ENCODE assay signal across 9 cellular contexts in the genomic region with DNA sequence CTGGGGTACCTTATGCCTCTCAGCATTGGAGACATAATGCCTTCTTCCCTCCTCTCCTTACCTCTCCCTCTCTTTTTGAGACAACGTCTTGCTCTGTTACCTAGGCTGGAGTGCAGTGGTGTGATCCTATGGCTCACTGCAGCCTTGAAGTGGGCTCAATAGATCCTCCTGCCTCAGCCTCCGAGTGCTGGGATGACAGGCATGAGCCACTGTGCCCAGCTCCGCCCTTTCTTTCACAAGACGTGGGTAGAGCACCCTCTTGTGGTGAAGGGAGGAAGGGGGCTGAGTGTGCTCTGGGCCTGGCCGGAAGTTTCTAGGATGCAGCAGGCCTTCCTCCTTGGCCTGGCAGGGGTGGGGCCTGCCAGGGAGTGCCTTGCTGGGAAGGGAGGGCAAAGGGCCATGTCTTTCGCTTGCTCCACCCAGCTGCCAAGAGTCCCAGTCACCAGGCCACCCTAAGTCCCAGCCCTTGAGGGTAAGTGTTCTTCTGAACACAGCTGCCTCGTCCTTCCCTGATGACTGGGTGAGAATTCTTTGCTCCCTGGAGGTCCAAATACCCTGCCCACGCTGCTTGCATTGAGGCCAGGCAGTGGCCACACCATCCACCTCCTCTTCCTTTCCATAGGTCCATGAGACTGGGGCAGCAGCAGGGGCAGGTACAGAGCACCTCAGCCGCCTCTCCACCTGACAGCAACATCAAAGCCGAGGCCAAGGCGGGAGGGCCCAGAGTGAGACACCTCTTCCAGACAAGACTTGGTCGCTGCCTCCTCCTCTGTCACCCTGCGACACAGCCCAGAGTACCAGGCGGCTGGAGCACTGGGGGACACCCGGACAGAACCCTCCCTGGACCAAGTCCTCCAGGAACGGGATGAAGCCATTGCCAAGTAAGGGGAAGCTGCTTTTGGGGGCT. TPM values are rescaled to one million over a fixed set of nuclear protein-coding genes. Genes with fewer than 3 reads are reported as not detected.
DNase-seq lines count a peak whose midpoint lies in the region; ATAC-seq, FAIRE-seq and TF ChIP-seq lines count a peak whose summit lies in the region.
"Had no signal": no experiment of that assay in that cellular context is flagged by ENCODE, and none has a peak within 500 bp of the region (broad histone marks: within the 10 kb centered on the region; RNA-seq: fewer than 3 reads in every experiment).

No MANE protein-coding gene starts in this region.

- no peaks in the 10 kb centered on the region for H3K9me3 Mint-ChIP-seq in activated T-helper 2 cell treated with anti-CD3 and anti-CD28 coated beads, Interferon-gamma antibody, Interleukin-2, Interleukin-4, amounts not matched to agents 10 μg/mL and 5 μg/mL and 100 μg/mL, durations not matched to agents 14 hours and 24 hours and 36 hours

- H3K4me1 ChIP-seq in MM.1S (ENCODE audit: low read length) (peaks cover 15% of the 10 kb centered on the region), gastroesophageal sphincter (peaks cover 0 to 40% (median 7%) of the 10 kb centered on the region in 3 donors)

- H3F3A ChIP-seq in MM.1S (ENCODE audit: insufficient read depth, low read length), result peaks cover 4% of the 10 kb centered on the region; the same call in 1 of the 2 replicates

- intact Hi-C loops in activated T-helper 2 cell treated with anti-CD3 and anti-CD28 coated beads, Interferon-gamma antibody, Interleukin-2, Interleukin-4, amounts not matched to agents 10 μg/mL and 5 μg/mL and 100 μg/mL, durations not matched to agents 14 hours and 24 hours and 36 hours (cut with micrococcal nuclease), result loop anchor here (2.0 kb wide), 1 partner anchor 128 kb away; no protein-coding TSS in a partner anchor
- intact Hi-C loops in posterior cingulate gyrus (cut with DNase I), result loop anchor here (5.0 kb wide), 2 partner anchors 107 to 122 kb away; a partner anchor contains a TSS

- no peak for TF ChIP-seq EP300 in gastroesophageal sphincter (IDR thresholded peaks at IDR 0.05)

- no peak overlapping the region; the same call in 1 of the 2 replicates for H2AFZ ChIP-seq in MM.1S (ENCODE audit: low read length)

- 0 to 50% methylated on average over 1 of the region's 16 CpGs for WGBS in gastroesophageal sphincter (ENCODE audit: low coverage in 1 of 2), 2 donors

- H3K4me3 ChIP-seq in MM.1S (ENCODE audit: low read length), result no peak overlapping the region
- H3K4me3 ChIP-seq in gastroesophageal sphincter, result no peak overlapping the region
- H3K4me3 ChIP-seq: SK-N-MC had no signal

- DNase-seq in CD1c-positive myeloid dendritic cell (ENCODE audit: extremely low spot score), result peak; percentile 89
- DNase-seq in MM.1S, result peak; percentile 89
- DNase-seq in activated T-helper 2 cell treated with anti-CD3 and anti-CD28 coated beads, Interferon-gamma antibody, Interleukin-2, Interleukin-4, amounts not matched to agents 10 μg/mL and 5 μg/mL and 100 μg/mL, durations not matched to agents 14 hours and 24 hours and 36 hours (ENCODE audit: low spot score), result peak; percentile 72
- DNase-seq in posterior cingulate gyrus, result peak in 6 of 10 donors; percentile 36 to 89 (median 50)
- peak; percentile 91 for DNase-seq in urothelium cell line (ENCODE audit: low spot score)

- TF ChIP-seq POLR2A in Raji (IDR thresholded peaks at IDR 0.05; ENCODE audit: insufficient read depth, low read depth, low read length), result peak; percentile 50
- no peak for TF ChIP-seq POLR2A in gastroesophageal sphincter (IDR thresholded peaks at IDR 0.05)

- ATAC-seq in GM21381 (IDR thresholded peaks at IDR 0.05; ENCODE audit: unreplicated experiment) (peak; percentile 29), gastroesophageal sphincter (peak; percentile 50)

- H3K36me3 ChIP-seq in MM.1S (replicated peaks; ENCODE audit: insufficient read depth, low read length) (no peaks in the 10 kb centered on the region), gastroesophageal sphincter (peaks cover 0 to 25% of the 10 kb centered on the region in 2 donors)

- H3K4me2 ChIP-seq in MM.1S (ENCODE audit: low read depth, low read length), result peak overlapping the region; percentile 37; the same call in 1 of the 2 replicates

- no peaks in the 10 kb centered on the region for H3K9me3 ChIP-seq in MM.1S (replicated peaks; ENCODE audit: insufficient read depth, low read length)
- no peaks in the 10 kb centered on the region for H3K9me3 ChIP-seq in gastroesophageal sphincter

- peaks cover 3% of the 10 kb centered on the region for H3K27me3 Mint-ChIP-seq in activated T-helper 2 cell treated with anti-CD3 and anti-CD28 coated beads, Interferon-gamma antibody, Interleukin-2, Interleukin-4, amounts not matched to agents 10 μg/mL and 5 μg/mL and 100 μg/mL, durations not matched to agents 14 hours and 24 hours and 36 hours (ENCODE audit: low read depth)

- H3K27ac Mint-ChIP-seq in activated T-helper 2 cell treated with anti-CD3 and anti-CD28 coated beads, Interferon-gamma antibody, Interleukin-2, Interleukin-4, amounts not matched to agents 10 μg/mL and 5 μg/mL and 100 μg/mL, durations not matched to agents 14 hours and 24 hours and 36 hours, result peak overlapping the region; percentile 1

- peak; percentile 76 for FAIRE-seq in urothelium cell line (lab: Jason Lieb, UNC)

- H4K20me1 ChIP-seq in MM.1S (ENCODE audit: insufficient read depth, low read length), result 0 out of 2 replicates have a peak, but pooled peaks cover 5% of the 10 kb centered on the region

- H3K79me2 ChIP-seq in MM.1S (ENCODE audit: low read length), result peaks cover 24% of the 10 kb centered on the region

- H3K27ac ChIP-seq in MM.1S (ENCODE audit: low read length) (peak overlapping the region; percentile 27; the same call in 1 of the 2 replicates), gastroesophageal sphincter (peak overlapping the region in 2 of 4 donors; percentile 43 to 65)
- H3K27ac ChIP-seq: SK-N-MC had no signal

- no peaks in the 10 kb centered on the region for H3K27me3 ChIP-seq in MM.1S (replicated peaks; ENCODE audit: insufficient read depth, low read length)
- no peaks in the 10 kb centered on the region for H3K27me3 ChIP-seq in gastroesophageal sphincter

- H3K4me3 Mint-ChIP-seq in activated T-helper 2 cell treated with anti-CD3 and anti-CD28 coated beads, Interferon-gamma antibody, Interleukin-2, Interleukin-4, amounts not matched to agents 10 μg/mL and 5 μg/mL and 100 μg/mL, durations not matched to agents 14 hours and 24 hours and 36 hours (ENCODE audit: low read depth), result no peak overlapping the region

- H3K9ac ChIP-seq in MM.1S (ENCODE audit: low read length), result no peak overlapping the region; the same call in 1 of the 2 replicates

- TF ChIP-seq CTCF in MM.1S (IDR thresholded peaks at IDR 0.05; ENCODE audit: low read length), result peak; percentile 94
- peak in 3 of 4 experiments; percentile 65 to 77 (median 70) for TF ChIP-seq CTCF in gastroesophageal sphincter (IDR thresholded peaks at IDR 0.05)

- H3K36me3 Mint-ChIP-seq in activated T-helper 2 cell treated with anti-CD3 and anti-CD28 coated beads, Interferon-gamma antibody, Interleukin-2, Interleukin-4, amounts not matched to agents 10 μg/mL and 5 μg/mL and 100 μg/mL, durations not matched to agents 14 hours and 24 hours and 36 hours (ENCODE audit: low read depth), result peaks cover 6% of the 10 kb centered on the region

- H3K9me2 ChIP-seq in MM.1S (replicated peaks; ENCODE audit: insufficient read depth, low read length), result no peaks in the 10 kb centered on the region

- H3K4me1 Mint-ChIP-seq in activated T-helper 2 cell treated with anti-CD3 and anti-CD28 coated beads, Interferon-gamma antibody, Interleukin-2, Interleukin-4, amounts not matched to agents 10 μg/mL and 5 μg/mL and 100 μg/mL, durations not matched to agents 14 hours and 24 hours and 36 hours (ENCODE audit: low read depth), result peaks cover 10% of the 10 kb centered on the region

RNA-seq across cellular contexts. Expression of a gene that starts 3.7 kb away (rescaled TPM):
- 17.3 and 18.2 TPM in 2 replicates for total RNA-seq in activated T-helper 2 cell treated with anti-CD3 and anti-CD28 coated beads, Interferon-gamma antibody, Interleukin-2, Interleukin-4, amounts not matched to agents 10 μg/mL and 5 μg/mL and 100 μg/mL, durations not matched to agents 14 hours and 24 hours and 36 hours
- total RNA-seq in gastroesophageal sphincter, result 1 to 10 TPM; 5.6 to 8.5 (median 6.6) TPM

RNA-seq across cellular contexts. Expression of a gene that starts 15.4 kb away (rescaled TPM):
- 17.2 and 17.6 TPM in 2 replicates for total RNA-seq in activated T-helper 2 cell treated with anti-CD3 and anti-CD28 coated beads, Interferon-gamma antibody, Interleukin-2, Interleukin-4, amounts not matched to agents 10 μg/mL and 5 μg/mL and 100 μg/mL, durations not matched to agents 14 hours and 24 hours and 36 hours
- total RNA-seq in gastroesophageal sphincter, result 10 to 100 TPM in 3 of 4 donors, 1 to 10 TPM in 1; 9.6 to 24.0 (median 15.2) TPM

RNA-seq across cellular contexts. Expression of a gene that starts 35.2 kb away (rescaled TPM):
- total RNA-seq in activated T-helper 2 cell treated with anti-CD3 and anti-CD28 coated beads, Interferon-gamma antibody, Interleukin-2, Interleukin-4, amounts not matched to agents 10 μg/mL and 5 μg/mL and 100 μg/mL, durations not matched to agents 14 hours and 24 hours and 36 hours, result not detected in 2 replicates
- 1 to 10 TPM in 1 of 4 donors, not detected in 3; 5.9 TPM for total RNA-seq in gastroesophageal sphincter

RNA-seq across cellular contexts. Expression of a gene that starts 51.5 kb away (rescaled TPM):
- 96.0 and 109 TPM in 2 replicates for total RNA-seq in activated T-helper 2 cell treated with anti-CD3 and anti-CD28 coated beads, Interferon-gamma antibody, Interleukin-2, Interleukin-4, amounts not matched to agents 10 μg/mL and 5 μg/mL and 100 μg/mL, durations not matched to agents 14 hours and 24 hours and 36 hours
- total RNA-seq in gastroesophageal sphincter, result 10 to 100 TPM; 41.5 to 65.0 (median 45.3) TPM

RNA-seq across cellular contexts. Expression of a gene that starts 51.6 kb away (rescaled TPM):
- 9.2 TPM in 2 replicates for total RNA-seq in activated T-helper 2 cell treated with anti-CD3 and anti-CD28 coated beads, Interferon-gamma antibody, Interleukin-2, Interleukin-4, amounts not matched to agents 10 μg/mL and 5 μg/mL and 100 μg/mL, durations not matched to agents 14 hours and 24 hours and 36 hours
- 1 to 10 TPM; 2.3 to 9.3 (median 5.3) TPM for total RNA-seq in gastroesophageal sphincter
